23 cellular contexts compared by ENCODE assay signal in genomic region chr13:26128676-26129075, GRCh38.
"Had no signal": no experiment of that assay in that cellular context is flagged by ENCODE, and none has a peak within 500 bp of the region (broad histone marks: within the 10 kb centered on the region; RNA-seq: fewer than 3 reads in every experiment).

No MANE protein-coding gene starts in this region.

- H3K4me3 ChIP-seq: coronary artery, esophagus squamous epithelium, gastrocnemius medialis, heart right ventricle, left lung, lower lobe of right lung had no signal

- DNase-seq: effector CD8-positive, alpha-beta T cell; effector memory CD8-positive, alpha-beta T cell; endodermal cell; erythroblast; esophagus squamous epithelium; foreskin fibroblast; foreskin melanocyte; gastrocnemius medialis; glutamatergic neuron; head of caudate nucleus; heart right ventricle; hippocampal formation; left cardiac atrium; left lung; left ventricle myocardium superior; lower lobe of right lung; mesendoderm; midbrain had no signal

- H3K9me3 ChIP-seq: esophagus squamous epithelium, gastrocnemius medialis, heart right ventricle, left lung, lower lobe of right lung had no signal

- H3K27me3 Mint-ChIP-seq: dendritic cell treated with granulocyte-macrophage colony-stimulating factor and Interleukin-4, amounts not matched to agents 40 ng/mL and 50 ng/mL, for 4 days; memory B cell had no signal

- H3K9me3 Mint-ChIP-seq: dendritic cell treated with granulocyte-macrophage colony-stimulating factor and Interleukin-4, amounts not matched to agents 40 ng/mL and 50 ng/mL, for 4 days; effector memory CD8-positive, alpha-beta T cell; memory B cell had no signal

- H3K27ac ChIP-seq: coronary artery, epithelial cell of prostate, esophagus squamous epithelium, gastrocnemius medialis, heart right ventricle, left lung, lower lobe of right lung had no signal

- H3K4me1 ChIP-seq: esophagus squamous epithelium, gastrocnemius medialis, left lung, lower lobe of right lung had no signal

- ATAC-seq: effector memory CD8-positive, alpha-beta T cell; esophagus mucosa; gastrocnemius medialis; heart right ventricle; left cardiac atrium; left lung; left ventricle myocardium superior; lower lobe of right lung had no signal

- H3K27me3 ChIP-seq: esophagus squamous epithelium, gastrocnemius medialis, heart right ventricle, left lung had no signal

- H3K27ac Mint-ChIP-seq: dendritic cell treated with granulocyte-macrophage colony-stimulating factor and Interleukin-4, amounts not matched to agents 40 ng/mL and 50 ng/mL, for 4 days; effector memory CD8-positive, alpha-beta T cell; endodermal cell; memory B cell had no signal

- H3K4me1 Mint-ChIP-seq: endodermal cell, memory B cell had no signal

- H3K4me3 Mint-ChIP-seq: dendritic cell treated with granulocyte-macrophage colony-stimulating factor and Interleukin-4, amounts not matched to agents 40 ng/mL and 50 ng/mL, for 4 days; effector memory CD8-positive, alpha-beta T cell; endodermal cell; memory B cell had no signal

- H3K36me3 ChIP-seq: esophagus squamous epithelium, gastrocnemius medialis, heart right ventricle, left lung, lower lobe of right lung had no signal
